17 cellular contexts compared by ENCODE assay signal in the genomic region with DNA sequence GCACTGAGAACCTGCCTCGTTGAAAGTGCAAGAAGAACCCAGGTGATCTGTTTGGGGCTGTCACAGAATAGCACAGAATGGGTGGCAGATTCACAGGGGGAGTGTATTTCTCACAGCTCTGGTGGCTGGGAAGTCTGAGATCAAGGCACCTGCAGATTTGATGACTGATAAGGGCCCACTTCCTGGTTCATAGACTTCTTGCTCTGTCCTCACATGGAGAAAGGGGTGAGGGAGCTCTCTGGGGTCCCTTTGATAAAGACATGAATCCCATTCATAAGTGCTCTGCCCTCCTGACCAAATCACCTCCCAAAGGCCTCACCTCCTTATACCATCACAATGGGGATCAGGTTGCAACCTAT.
"Had no signal": no experiment of that assay in that cellular context is flagged by ENCODE, and none has a peak within 500 bp of the region (broad histone marks: within the 10 kb centered on the region; RNA-seq: fewer than 3 reads in every experiment).

No MANE protein-coding gene starts in this region.

- H3K9me3 Mint-ChIP-seq: activated naive CD4-positive, alpha-beta T cell treated with anti-CD3 and anti-CD28 coated beads, Interleukin-2, amount 50 U/mL, for 24 hours; mesothelial cell of epicardium; nephron progenitor cell; stimulated activated effector memory CD8-positive, alpha-beta T cell treated with anti-CD3 and anti-CD28 coated beads, Interleukin-12 subunit alpha, Interleukin-12 subunit beta, amount 100 ng/mL, for 72 hours had no signal

- H3K27ac ChIP-seq: adrenal gland, esophagus squamous epithelium, heart right ventricle, left lung, sigmoid colon, stomach, vagina had no signal

- H3K27me3 ChIP-seq: adrenal gland, left lung, sigmoid colon, stomach, vagina had no signal

- H3K27ac Mint-ChIP-seq: mesothelial cell of epicardium, nephron progenitor cell had no signal

- DNase-seq: activated T-cell treated with anti-CD3 and anti-CD28 coated beads, Interleukin-2, amount 50 U/mL, for 1 hour; adrenal gland; dermis blood vessel endothelial cell; effector memory CD4-positive, alpha-beta T cell; esophagus squamous epithelium; heart right ventricle; nephron progenitor cell; nucleus accumbens; sigmoid colon; stomach; T1000; trophoblast cell had no signal

- H3K36me3 ChIP-seq: adrenal gland, esophagus squamous epithelium, heart right ventricle, left lung, sigmoid colon, stomach, vagina had no signal

- H3K27me3 Mint-ChIP-seq: activated naive CD4-positive, alpha-beta T cell treated with anti-CD3 and anti-CD28 coated beads, Interleukin-2, amount 50 U/mL, for 24 hours had no signal

- ATAC-seq: heart right ventricle, left lung had no signal

- H3K36me3 Mint-ChIP-seq: activated naive CD4-positive, alpha-beta T cell treated with anti-CD3 and anti-CD28 coated beads, Interleukin-2, amount 50 U/mL, for 24 hours; mesothelial cell of epicardium; stimulated activated effector memory CD8-positive, alpha-beta T cell treated with anti-CD3 and anti-CD28 coated beads, Interleukin-12 subunit alpha, Interleukin-12 subunit beta, amount 100 ng/mL, for 72 hours had no signal

- H3K9me3 ChIP-seq: adrenal gland, esophagus squamous epithelium, heart right ventricle, left lung, sigmoid colon, stomach, vagina had no signal

- H3K4me3 ChIP-seq: adrenal gland, esophagus squamous epithelium, heart right ventricle, left lung, sigmoid colon, stomach, vagina had no signal

- H3K4me3 Mint-ChIP-seq: mesothelial cell of epicardium, nephron progenitor cell had no signal
